8 cellular contexts compared by ENCODE assay signal in genomic region chr16:49592507-49593422, GRCh38.
DNase-seq lines count a peak whose midpoint lies in the region; ATAC-seq and TF ChIP-seq lines count a peak whose summit lies in the region.

No MANE protein-coding gene starts in this region.

- H3K27me3 ChIP-seq in HCT116 (ENCODE audit: insufficient read depth, low read length) = peaks cover 23% of the 10 kb centered on the region; the same call in 1 of the 2 replicates
- H3K27me3 ChIP-seq in heart right ventricle = peaks cover 0 to 5% (median 0%) of the 10 kb centered on the region in 7 donors

- RAD21 ChIA-PET in HCT116 (lab: Charles Lee; ENCODE audit: low non-redundant PET in 1 of 2, low total read pairs in 2 of 2, uncharacterized antibody in 2 of 2, unreplicated experiment in 2 of 2) = interaction anchor here in 1 of 2 experiments (1.1 to 1.2 kb wide), 2 partner anchors 101 to 185 kb away, joined by 3 read pairs; no protein-coding TSS in a partner anchor

- intact Hi-C loops in HCT116 (cut with micrococcal nuclease) (loop anchor here (1.0 kb wide), 1 partner anchor 184 kb away; no protein-coding TSS in a partner anchor), heart right ventricle (cut with DNase I) (loop anchor here (1.0 to 10.0 kb wide), 9 partner anchors 35 to 188 kb away; no protein-coding TSS in a partner anchor)

- H4K20me1 ChIP-seq in HCT116 (ENCODE audit: insufficient read depth) = no peaks in the 10 kb centered on the region

- 58% methylated on average over 13 of the region's 13 CpGs for WGBS in heart right ventricle, 2 donors

- ATAC-seq in HCT116 (peak; percentile 93), heart right ventricle (peak in 4 of 8 donors; percentile 54 to 62 (median 60)), HG02571 (IDR thresholded peaks at IDR 0.05; ENCODE audit: unreplicated experiment) (no peak), GM21529 (IDR thresholded peaks at IDR 0.05; ENCODE audit: unreplicated experiment) (no peak)

- H3K9me2 ChIP-seq in HCT116 (ENCODE audit: insufficient read depth) = no peaks in the 10 kb centered on the region

- no peak overlapping the region for H3K4me2 ChIP-seq in HCT116 (ENCODE audit: low read length)

- H3K4me3 ChIP-seq in HCT116 (replicated peaks in 1 of 2; ENCODE audit: low read depth in 1 of 2, low read length in 2 of 2) = no peak overlapping the region
- H3K4me3 ChIP-seq in heart right ventricle = no peak overlapping the region

- no peak overlapping the region for H2AFZ ChIP-seq in HCT116 (ENCODE audit: low read depth, low read length, poor library complexity, severe bottlenecking)

- TF ChIP-seq CTCF in HCT116 (IDR thresholded peaks at IDR 0.05 in 2 of 3, conservative IDR thresholded peaks at IDR 0.05 in 1 of 3; ENCODE audit: borderline replicate concordance in 1 of 3, insufficient read depth in 1 of 3, low read depth in 2 of 3, low read length in 2 of 3) (peak; percentile 46 to 91 (median 82); a peak in 5 of 6 replicates), heart right ventricle (IDR thresholded peaks at IDR 0.05) (peak; percentile 53 to 82 (median 79))

- H3K9ac ChIP-seq in HCT116 (ENCODE audit: low read length) = no peak overlapping the region

- no peak for TF ChIP-seq POLR2A in HCT116 (IDR thresholded peaks at IDR 0.05; ENCODE audit: borderline replicate concordance, extremely low read depth, insufficient read depth, insufficient read length)

- H3K27ac ChIP-seq in HCT116 (ENCODE audit: low read depth, low read length) = no peak overlapping the region
- H3K27ac ChIP-seq in heart right ventricle = no peak overlapping the region

- H3K79me2 ChIP-seq in HCT116 (ENCODE audit: insufficient read depth, low read length) = no peaks in the 10 kb centered on the region

- CTCF ChIA-PET in HCT116 (lab: Charles Lee) = interaction anchor here (1.1 to 3.1 kb wide), 10 partner anchors 9 to 209 kb away, joined by 3 to 20 read pairs (median 4); no protein-coding TSS in a partner anchor

- H3K36me3 ChIP-seq in HCT116 (ENCODE audit: control insufficient read depth in 1 of 2, insufficient read depth in 2 of 2, low read length in 2 of 2) (no peaks in the 10 kb centered on the region), heart right ventricle (no peaks in the 10 kb centered on the region)

- peak; percentile 57 for TF ChIP-seq RAD21 in HCT116 (IDR thresholded peaks at IDR 0.05; ENCODE audit: low read depth)

- H3K9me3 ChIP-seq in HCT116 (ENCODE audit: control insufficient read depth in 1 of 2, insufficient read depth in 1 of 2, low read depth in 1 of 2, low read length in 2 of 2) (no peaks in the 10 kb centered on the region), heart right ventricle (no peaks in the 10 kb centered on the region)

- no peaks in the 10 kb centered on the region for H3K4me1 ChIP-seq in HCT116 (ENCODE audit: control insufficient read depth in 1 of 2, insufficient read depth in 2 of 2, low read length in 2 of 2)
- H3K4me1 ChIP-seq in heart right ventricle = peaks cover 0 to 42% (median 20%) of the 10 kb centered on the region in 9 donors

- POLR2A ChIA-PET in HCT116 (lab: Charles Lee) = no interaction called here

- BruUV-seq in HCT116 (replicated peaks; lab: Mats Ljungman, UMichigan) = no TSS peak

- DNase-seq in Daoy (ENCODE audit: low read depth) (peak; percentile 23), HCT116 (ENCODE audit: low read depth, low spot score) (peak; percentile 12), NCI-H69 (lab: John Stamatoyannopoulos, UW) (peak; percentile 78), heart right ventricle (peak in 1 of 2 donors; percentile 18)
- peak; percentile 45 to 55 for DNase-seq in activated T-cell treated with anti-CD3 and anti-CD28 coated beads, Interleukin-2, amount 50 U/mL, for 48 hours
- DNase-seq in stimulated activated CD4-positive, alpha-beta T cell treated with anti-CD3 and anti-CD28 coated beads, Interleukin-12 subunit alpha, Interleukin-12 subunit beta, amount 100 ng/mL, for 48 hours (ENCODE audit: low read depth in 2 of 3, low spot score in 1 of 3) = peak; percentile 1 to 29 (median 18)

TF ChIP-seq in HCT116, 20 proteins besides CTCF, POLR2A, EP300 and RAD21:
- TF ChIP-seq ZNF274 (IDR thresholded peaks at IDR 0.05; ENCODE audit: low read depth, low read length) (no peak), FOSL1 (IDR thresholded peaks at IDR 0.05; ENCODE audit: low read depth) (no peak), ELF1 (IDR thresholded peaks at IDR 0.05; ENCODE audit: borderline replicate concordance, low read depth) (no peak), EGR1 (IDR thresholded peaks at IDR 0.05; ENCODE audit: low read depth) (no peak), SP1 (IDR thresholded peaks at IDR 0.05; ENCODE audit: low read depth) (no peak), POLR2AphosphoS5 (IDR thresholded peaks at IDR 0.05; ENCODE audit: low read depth, low read length) (no peak), JUND (IDR thresholded peaks at IDR 0.05) (no peak), SIN3A (IDR thresholded peaks at IDR 0.05; ENCODE audit: low read depth) (no peak), EZH2phosphoT487 (IDR thresholded peaks at IDR 0.05; ENCODE audit: borderline replicate concordance) (no peak), ZFX (IDR thresholded peaks at IDR 0.05) (no peak), CEBPB (IDR thresholded peaks at IDR 0.05; ENCODE audit: low read depth) (no peak), TCF7L2 (IDR thresholded peaks at IDR 0.05; ENCODE audit: borderline replicate concordance, extremely low read depth, insufficient read depth, insufficient read length) (no peak), ZBTB33 (IDR thresholded peaks at IDR 0.05; ENCODE audit: extremely low read depth, insufficient replicate concordance, low read length) (no peak), EZH2 (IDR thresholded peaks at IDR 0.05) (no peak)
